19 cellular contexts compared by ENCODE assay signal in genomic region chr16:28591355-28591754, GRCh38. TPM values are rescaled to one million over a fixed set of nuclear protein-coding genes. Genes with fewer than 3 reads are reported as not detected.
DNase-seq lines count a peak whose midpoint lies in the region; ATAC-seq and TF ChIP-seq lines count a peak whose summit lies in the region.
"Had no signal": no experiment of that assay in that cellular context is flagged by ENCODE, and none has a peak within 500 bp of the region (broad histone marks: within the 10 kb centered on the region; RNA-seq: fewer than 3 reads in every experiment).

No MANE protein-coding gene starts in this region.

- no peak overlapping the region for H3K27ac ChIP-seq in neuronal stem cell (replicated peaks; ENCODE audit: low read length)
- H3K27ac ChIP-seq: C4-2B, HL-60 had no signal

- no CpG with 5 or more reads among the region's 6 CpGs for WGBS in neuronal stem cell (ENCODE audit: extremely low coverage in 2 of 2, insufficient read length in 2 of 2, insufficient replicate concordance in 1 of 2), 2 donors

- no peak overlapping the region for H2AK5ac ChIP-seq in neuronal stem cell (ENCODE audit: low read depth, low read length)

- H3K23ac ChIP-seq in neuronal stem cell (ENCODE audit: low read depth, low read length, poor library complexity) = no peak overlapping the region

- H3K27me3 Mint-ChIP-seq in stimulated activated naive CD8-positive, alpha-beta T cell treated with anti-CD3 and anti-CD28 coated beads, Interleukin-15, amount 100 ng/mL, for 72 hours = no peaks in the 10 kb centered on the region
- H3K27me3 Mint-ChIP-seq in endothelial cell (ENCODE audit: unreplicated experiment) (peaks cover 6% of the 10 kb centered on the region), immature natural killer cell (ENCODE audit: low read depth in 3 of 3) (no peaks in the 10 kb centered on the region)
- H3K27me3 Mint-ChIP-seq: CD4-positive, alpha-beta T cell had no signal

- H3K4me1 ChIP-seq in neuronal stem cell (ENCODE audit: control insufficient read depth in 2 of 2, insufficient read depth in 1 of 2, low read depth in 1 of 2, low read length in 2 of 2) = peaks cover 0 to 2% of the 10 kb centered on the region in 2 donors
- H3K4me1 ChIP-seq: Caco-2 had no signal

- H2AFZ ChIP-seq in neuronal stem cell (ENCODE audit: low read length) = no peak overlapping the region
- H2AFZ ChIP-seq: GM23338 had no signal

- H2BK15ac ChIP-seq in neuronal stem cell (ENCODE audit: low read length) = no peak overlapping the region

- no peak for ATAC-seq in stimulated activated naive CD8-positive, alpha-beta T cell treated with anti-CD3 and anti-CD28 coated beads, Interleukin-15, amount 100 ng/mL, for 72 hours
- ATAC-seq in stimulated activated naive CD8-positive, alpha-beta T cell treated with anti-CD3 and anti-CD28 coated beads, Interleukin-15, Interleukin-2, amounts not matched to agents 100 U/mL and 50 U/mL, for 24 hours = no peak
- ATAC-seq: GM23338 had no signal

- no peak for TF ChIP-seq CTCF in endothelial cell (IDR thresholded peaks at IDR 0.05; ENCODE audit: unreplicated experiment)

- H4K91ac ChIP-seq in neuronal stem cell (ENCODE audit: low read depth, low read length, poor library complexity) = no peak overlapping the region

- no peak overlapping the region for H3K4ac ChIP-seq in neuronal stem cell (ENCODE audit: low read length)

- H3K27ac Mint-ChIP-seq in stimulated activated naive CD8-positive, alpha-beta T cell treated with anti-CD3 and anti-CD28 coated beads, Interleukin-15, amount 100 ng/mL, for 72 hours = peak overlapping the region; percentile 40 to 49
- no peak overlapping the region for H3K27ac Mint-ChIP-seq in endothelial cell (ENCODE audit: unreplicated experiment)
- H3K27ac Mint-ChIP-seq in immature natural killer cell = peak overlapping the region in 1 of 6 donors; percentile 13
- H3K27ac Mint-ChIP-seq: CD4-positive, alpha-beta T cell; GM23338 had no signal

- H3K14ac ChIP-seq in neuronal stem cell (ENCODE audit: low read length) = peak overlapping the region; percentile 38

- no peak overlapping the region for H3K4me3 ChIP-seq in neuronal stem cell (ENCODE audit: low read length in 2 of 2)
- H3K4me3 ChIP-seq: GM23338 had no signal

- H3K36me3 ChIP-seq in neuronal stem cell (replicated peaks in 1 of 2; ENCODE audit: control insufficient read depth in 2 of 2, insufficient read depth in 2 of 2, low read length in 2 of 2) = peaks cover 22 to 56% of the 10 kb centered on the region in 2 donors

- H2BK120ac ChIP-seq in neuronal stem cell (ENCODE audit: low read depth, low read length) = no peak overlapping the region

- H3K27me3 ChIP-seq in neuronal stem cell (ENCODE audit: control insufficient read depth in 3 of 3, insufficient read depth in 3 of 3, low read depth in 1 of 3, low read length in 3 of 3) = no peaks in the 10 kb centered on the region

- no peak for DNase-seq in stimulated activated naive CD8-positive, alpha-beta T cell treated with anti-CD3 and anti-CD28 coated beads, Interleukin-15, amount 100 ng/mL, for 72 hours
- no peak for DNase-seq in stimulated activated naive CD8-positive, alpha-beta T cell treated with anti-CD3 and anti-CD28 coated beads, Interleukin-15, Interleukin-2, amounts not matched to agents 100 U/mL and 50 U/mL, for 24 hours
- DNase-seq in endothelial cell (ENCODE audit: low spot score) = no peak
- no peak for DNase-seq in neuronal stem cell (ENCODE audit: low spot score)
- DNase-seq in immature natural killer cell = no peak
- DNase-seq in amygdala (lab: John Stamatoyannopoulos, UW) = no peak
- DNase-seq: ACHN; AML-193; Caco-2; CD4-positive, alpha-beta T cell; GDM1; HCEC 1CT; IMR-90 had no signal

- no peak overlapping the region for H2BK12ac ChIP-seq in neuronal stem cell (ENCODE audit: low read length)

- H2BK5ac ChIP-seq in neuronal stem cell (ENCODE audit: low read length) = no peak overlapping the region

- peaks cover 13% of the 10 kb centered on the region for H3K36me3 Mint-ChIP-seq in endothelial cell (ENCODE audit: low read depth, unreplicated experiment)
- peaks cover 0 to 26% (median 0%) of the 10 kb centered on the region in 3 donors for H3K36me3 Mint-ChIP-seq in immature natural killer cell

- H3K4me1 Mint-ChIP-seq in stimulated activated naive CD8-positive, alpha-beta T cell treated with anti-CD3 and anti-CD28 coated beads, Interleukin-15, amount 100 ng/mL, for 72 hours = peaks cover 11% of the 10 kb centered on the region
- H3K4me1 Mint-ChIP-seq in endothelial cell (ENCODE audit: unreplicated experiment) (peaks cover 8% of the 10 kb centered on the region), immature natural killer cell (peaks cover 0 to 2% of the 10 kb centered on the region in 2 donors)

- no peak overlapping the region for H3K9ac ChIP-seq in neuronal stem cell (ENCODE audit: low read depth, low read length, poor library complexity)

- H3K18ac ChIP-seq in neuronal stem cell (ENCODE audit: low read length) = no peak overlapping the region

- H4K8ac ChIP-seq in neuronal stem cell (ENCODE audit: low read depth, low read length) = no peak overlapping the region

- no peaks in the 10 kb centered on the region for H3K9me3 Mint-ChIP-seq in stimulated activated naive CD8-positive, alpha-beta T cell treated with anti-CD3 and anti-CD28 coated beads, Interleukin-15, amount 100 ng/mL, for 72 hours
- H3K9me3 Mint-ChIP-seq in endothelial cell (ENCODE audit: unreplicated experiment) (no peaks in the 10 kb centered on the region), immature natural killer cell (no peaks in the 10 kb centered on the region)
- H3K9me3 Mint-ChIP-seq: CD4-positive, alpha-beta T cell; GM23338 had no signal

- H3K9me3 ChIP-seq in neuronal stem cell (replicated peaks in 1 of 2; ENCODE audit: control insufficient read depth in 2 of 2, insufficient read depth in 1 of 2, low read depth in 1 of 2, low read length in 2 of 2) = no peaks in the 10 kb centered on the region
- H3K9me3 ChIP-seq: Caco-2 had no signal

- H3K4me2 ChIP-seq in neuronal stem cell (ENCODE audit: insufficient read depth, low read length, poor library complexity, severe bottlenecking) = no peak overlapping the region
- H3K4me2 ChIP-seq: GM23338 had no signal

- H3K79me1 ChIP-seq in neuronal stem cell (ENCODE audit: low read depth, low read length) = no peaks in the 10 kb centered on the region

- no peak overlapping the region for H3K4me3 Mint-ChIP-seq in stimulated activated naive CD8-positive, alpha-beta T cell treated with anti-CD3 and anti-CD28 coated beads, Interleukin-15, amount 100 ng/mL, for 72 hours
- H3K4me3 Mint-ChIP-seq in endothelial cell (ENCODE audit: unreplicated experiment) (peak overlapping the region; percentile 21), immature natural killer cell (no peak overlapping the region)
- H3K4me3 Mint-ChIP-seq: CD4-positive, alpha-beta T cell; GM23338 had no signal

RNA-seq across cellular contexts. Expression of gene SULT1A2, which starts 5.5 kb away (rescaled TPM):
- total RNA-seq in endothelial cell (ENCODE audit: unreplicated experiment) = 2.8 TPM
- 0.07 TPM for polyA plus RNA-seq in neuronal stem cell (2013, experiment 1 of 2)
- 0.11 TPM for polyA plus RNA-seq in neuronal stem cell (2013, experiment 2 of 2)
- polyA plus RNA-seq in immature natural killer cell = under 1 TPM in 1 of 3 donors, not detected in 2; 0.44 TPM
- total RNA-seq: Daoy, HT1080, IMR-90 had no signal
- polyA plus RNA-seq: BJ had no signal

RNA-seq across cellular contexts. Expression of gene SULT1A1, which starts 18.5 kb away (rescaled TPM):
- total RNA-seq in endothelial cell (ENCODE audit: unreplicated experiment) = 5.3 TPM
- polyA plus RNA-seq in neuronal stem cell (2013, experiment 1 of 2) = 1.5 TPM
- 1.7 TPM for polyA plus RNA-seq in neuronal stem cell (2013, experiment 2 of 2)
- polyA plus RNA-seq in immature natural killer cell = 1 to 10 TPM; 4.5 to 7.0 (median 6.5) TPM

RNA-seq across cellular contexts. Expression of gene SGF29, which starts 37.6 kb away (rescaled TPM):
- 18.6 TPM for total RNA-seq in endothelial cell (ENCODE audit: unreplicated experiment)
- polyA plus RNA-seq in neuronal stem cell (2013, experiment 1 of 2) = 29.5 TPM
- polyA plus RNA-seq in neuronal stem cell (2013, experiment 2 of 2) = 24.9 TPM
- polyA plus RNA-seq in immature natural killer cell = 10 to 100 TPM; 39.7 to 58.8 (median 40.8) TPM

RNA-seq across cellular contexts. Expression of gene NPIPB8, which starts 46.5 kb away (rescaled TPM):
- 0.13 TPM for total RNA-seq in endothelial cell (ENCODE audit: unreplicated experiment)
- 0.14 TPM for polyA plus RNA-seq in neuronal stem cell (2013, experiment 1 of 2)
- 0.25 TPM for polyA plus RNA-seq in neuronal stem cell (2013, experiment 2 of 2)
- not detected for polyA plus RNA-seq in immature natural killer cell
- total RNA-seq: Daoy, HT1080, IMR-90 had no signal
- polyA plus RNA-seq: BJ, GM23338, IMR-90 had no signal

RNA-seq across cellular contexts. Expression of gene NUPR1, which starts 52.6 kb away (rescaled TPM):
- total RNA-seq in endothelial cell (ENCODE audit: unreplicated experiment) = not detected
- polyA plus RNA-seq in neuronal stem cell (2013, experiment 1 of 2) = 0.06 TPM
- polyA plus RNA-seq in neuronal stem cell (2013, experiment 2 of 2) = 0.01 TPM
- not detected for polyA plus RNA-seq in immature natural killer cell
- total RNA-seq: CD4-positive, alpha-beta T cell had no signal
